ENCODE assay signal across 25 cellular contexts in genomic region chr16:55561319-55561848, GRCh38. TPM values are rescaled to one million over a fixed set of nuclear protein-coding genes. Genes with fewer than 3 reads are reported as not detected.
DNase-seq lines count a peak whose midpoint lies in the region; ATAC-seq and TF ChIP-seq lines count a peak whose summit lies in the region.
"Had no signal": no experiment of that assay in that cellular context is flagged by ENCODE, and none has a peak within 500 bp of the region (broad histone marks: within the 10 kb centered on the region; RNA-seq: fewer than 3 reads in every experiment).

No MANE protein-coding gene starts in this region.

- no peaks in the 10 kb centered on the region for H3K36me3 Mint-ChIP-seq in activated CD4-positive, alpha-beta memory T cell treated with anti-CD3 and anti-CD28 coated beads for 36 hours
- H3K36me3 Mint-ChIP-seq: CD4-positive, alpha-beta memory T cell; CD4-positive, CD25-positive, alpha-beta regulatory T cell; CD8-positive, alpha-beta memory T cell had no signal

- no peak overlapping the region for H3K27ac Mint-ChIP-seq in activated CD4-positive, alpha-beta memory T cell treated with anti-CD3 and anti-CD28 coated beads for 36 hours
- H3K27ac Mint-ChIP-seq: CD14-positive monocyte; CD4-positive, alpha-beta memory T cell; CD4-positive, CD25-positive, alpha-beta regulatory T cell; CD8-positive, alpha-beta memory T cell had no signal

- peaks cover 19% of the 10 kb centered on the region for H3K27me3 Mint-ChIP-seq in activated CD4-positive, alpha-beta memory T cell treated with anti-CD3 and anti-CD28 coated beads for 36 hours

- no peaks in the 10 kb centered on the region for H3K4me1 Mint-ChIP-seq in activated CD4-positive, alpha-beta memory T cell treated with anti-CD3 and anti-CD28 coated beads for 36 hours (ENCODE audit: low read depth)
- H3K4me1 Mint-ChIP-seq: CD4-positive, alpha-beta memory T cell; CD4-positive, CD25-positive, alpha-beta regulatory T cell; CD8-positive, alpha-beta memory T cell had no signal

- no peak; the same call in 2 of the 3 replicates for ATAC-seq in SK-N-SH treated with all-trans-retinoic acid at 6 μM for 48 hours

- no peak overlapping the region for H3K4me3 Mint-ChIP-seq in activated CD4-positive, alpha-beta memory T cell treated with anti-CD3 and anti-CD28 coated beads for 36 hours
- H3K4me3 Mint-ChIP-seq: CD14-positive monocyte; CD4-positive, alpha-beta memory T cell; CD4-positive, CD25-positive, alpha-beta regulatory T cell; CD8-positive, alpha-beta memory T cell had no signal

- POLR2A ChIA-PET in activated CD4-positive, alpha-beta memory T cell treated with anti-CD3 and anti-CD28 coated beads for 36 hours (lab: Charles Lee): no interaction called here

- DNase-seq in NCI-H524 treated with DMSO at 0.1 percent for 48 hours (lab: John Stamatoyannopoulos, UW): peak; percentile 12
- DNase-seq in SK-N-DZ (ENCODE audit: low spot score): peak; percentile 12
- DNase-seq in activated CD4-positive, alpha-beta memory T cell treated with anti-CD3 and anti-CD28 coated beads for 36 hours: no peak
- DNase-seq in activated CD4-positive, alpha-beta T cell treated with anti-CD3 and anti-CD28 coated beads for 1 hour: no peak
- no peak for DNase-seq in putamen (ENCODE audit: low spot score)
- DNase-seq: 8988T; ACHN; BE2C; C1 segment of cervical spinal cord; CD4-positive, alpha-beta memory T cell; CD4-positive, CD25-positive, alpha-beta regulatory T cell; CD8-positive, alpha-beta memory T cell; COR-L47; DMS 273 treated with DMSO at 0.1 percent for 48 hours; DMS153; DMS53; DMS79; DND-41; EL; GDM1 had no signal

- CTCF ChIA-PET in activated CD4-positive, alpha-beta memory T cell treated with anti-CD3 and anti-CD28 coated beads for 36 hours (lab: Charles Lee): no interaction called here

- no peaks in the 10 kb centered on the region for H3K9me3 Mint-ChIP-seq in activated CD4-positive, alpha-beta memory T cell treated with anti-CD3 and anti-CD28 coated beads for 36 hours
- H3K9me3 Mint-ChIP-seq: CD8-positive, alpha-beta memory T cell had no signal

- intact Hi-C loops in activated CD4-positive, alpha-beta memory T cell treated with anti-CD3 and anti-CD28 coated beads for 36 hours (cut with micrococcal nuclease): no loop called here

TF ChIP-seq in SK-N-SH treated with all-trans-retinoic acid at 6 μM for 48 hours, 23 proteins besides CTCF, POLR2A, EP300 and RAD21:
- TF ChIP-seq ISL1 (CRISPR knock-in tag; IDR thresholded peaks at IDR 0.05) (peak; percentile 70), TCF4 (CRISPR knock-in tag; IDR thresholded peaks at IDR 0.05; ENCODE audit: borderline replicate concordance) (peak; percentile 88), TOX (CRISPR knock-in tag; IDR thresholded peaks at IDR 0.05; ENCODE audit: borderline replicate concordance) (no peak), ZNF70 (CRISPR knock-in tag; IDR thresholded peaks at IDR 0.05) (0 out of 2 replicates have a peak, but pooled peaks have one; percentile 26), TSHZ2 (CRISPR knock-in tag; IDR thresholded peaks at IDR 0.05) (peak; percentile 77), ESRRG (CRISPR knock-in tag; IDR thresholded peaks at IDR 0.05) (no peak)

RNA-seq across cellular contexts. Expression of gene CAPNS2, which starts 5.1 kb away (rescaled TPM):
- not detected in 2 replicates for polyA plus RNA-seq in SK-N-DZ (2014; cell fraction: cytosol; rRNA removed)
- not detected in 2 replicates for polyA plus RNA-seq in SK-N-DZ (2014; cell fraction: nucleus; rRNA removed)
- total RNA-seq in activated CD4-positive, alpha-beta memory T cell treated with anti-CD3 and anti-CD28 coated beads for 36 hours: not detected
- total RNA-seq: A673; CD4-positive, alpha-beta memory T cell; CD4-positive, CD25-positive, alpha-beta regulatory T cell; CD8-positive, alpha-beta memory T cell; Daoy; G401 had no signal
- polyA plus RNA-seq: CD4-positive, alpha-beta memory T cell; CD4-positive, CD25-positive, alpha-beta regulatory T cell; CD8-positive, alpha-beta memory T cell had no signal

RNA-seq across cellular contexts. Expression of gene LPCAT2, which starts 52.5 kb away (rescaled TPM):
- not detected in 2 replicates for polyA plus RNA-seq in SK-N-DZ (2014; cell fraction: cytosol; rRNA removed)
- 1.9 TPM in 1 of 2 replicates, not detected in the other for polyA plus RNA-seq in SK-N-DZ (2014; cell fraction: nucleus; rRNA removed)
- under 1 TPM; 0.12 to 0.40 TPM for total RNA-seq in activated CD4-positive, alpha-beta memory T cell treated with anti-CD3 and anti-CD28 coated beads for 36 hours
- total RNA-seq: G401 had no signal
- polyA plus RNA-seq: CD4-positive, alpha-beta memory T cell had no signal

Comparison
In these comparisons a context has a peak if more than half of its experiments do, and no peak if none do; other contexts are left out.
1. DNase-seq: peak in NCI-H524 treated with DMSO at 0.1 percent for 48 hours (single experiment) and SK-N-DZ (single experiment); none in activated CD4-positive, alpha-beta memory T cell treated with anti-CD3 and anti-CD28 coated beads for 36 hours (single experiment), activated CD4-positive, alpha-beta T cell treated with anti-CD3 and anti-CD28 coated beads for 1 hour (single experiment) and putamen (single experiment).